ENCODE assay signal across 9 cellular contexts in the genomic region with DNA sequence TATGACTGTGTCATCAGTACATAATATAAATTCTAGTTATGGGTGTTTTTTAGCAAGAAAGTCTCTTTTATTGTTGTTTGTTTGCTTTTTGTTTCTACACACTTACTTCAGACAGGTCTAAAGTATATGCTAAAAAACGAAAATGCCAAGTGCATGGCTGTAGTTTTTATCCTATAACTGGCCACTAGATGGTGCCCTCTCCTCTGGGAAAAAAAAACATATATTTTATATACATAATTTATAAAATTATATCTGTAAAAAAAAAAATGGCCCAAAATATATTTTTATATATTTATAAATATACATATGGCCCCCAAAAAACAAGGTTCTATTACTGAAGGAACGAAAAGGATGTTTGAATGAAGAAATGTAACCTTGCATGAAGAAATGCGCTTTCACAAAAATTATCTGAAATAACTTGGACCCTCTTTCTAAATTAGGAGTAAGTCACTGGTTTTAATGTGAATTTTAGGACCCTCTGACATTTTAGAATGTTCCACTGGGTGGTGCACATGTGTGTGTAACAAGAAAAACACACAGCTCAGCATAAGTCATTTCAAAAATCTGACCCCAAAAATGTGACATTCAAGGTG.
DNase-seq lines count a peak whose midpoint lies in the region; ATAC-seq and TF ChIP-seq lines count a peak whose summit lies in the region.
"Had no signal": no experiment of that assay in that cellular context is flagged by ENCODE, and none has a peak within 500 bp of the region (broad histone marks: within the 10 kb centered on the region; RNA-seq: fewer than 3 reads in every experiment).

No MANE protein-coding gene starts in this region.

- no peak overlapping the region for H3K4me3 Mint-ChIP-seq in activated T-helper 1 cell treated with anti-CD3 and anti-CD28 coated beads, Interleukin-12 subunit alpha, Interleukin-12 subunit beta, Interleukin-2, Interleukin-4 antibody, amounts not matched to agents 30 ng/mL and 10 ng/mL and 1 ng/mL, durations not matched to agents 14 hours and 24 hours and 36 hours
- H3K4me3 Mint-ChIP-seq: CD8-positive, alpha-beta memory T cell had no signal

- TF ChIP-seq CTCF in WI38 (IDR thresholded peaks at IDR 0.05; ENCODE audit: low read depth, low read length), result peak; percentile 44; the same call in 1 of the 2 replicates
- peak; percentile 60 for TF ChIP-seq CTCF in kidney epithelial cell (IDR thresholded peaks at IDR 0.05; ENCODE audit: insufficient read depth, low read length, poor library complexity, severe bottlenecking)

- H3K27me3 Mint-ChIP-seq in activated T-helper 1 cell treated with anti-CD3 and anti-CD28 coated beads, Interleukin-12 subunit alpha, Interleukin-12 subunit beta, Interleukin-2, Interleukin-4 antibody, amounts not matched to agents 30 ng/mL and 10 ng/mL and 1 ng/mL, durations not matched to agents 14 hours and 24 hours and 36 hours (ENCODE audit: insufficient read depth), result peaks cover 13% of the 10 kb centered on the region

- ATAC-seq in HG02623 (IDR thresholded peaks at IDR 0.05; ENCODE audit: unreplicated experiment), result no peak
- ATAC-seq in HG02884 (IDR thresholded peaks at IDR 0.05; ENCODE audit: unreplicated experiment), result no peak

- H3K4me3 ChIP-seq in Jurkat, Clone E6-1 (ENCODE audit: low read length), result no peak overlapping the region
- H3K4me3 ChIP-seq in WI38 (ENCODE audit: low read depth, low read length), result no peak overlapping the region
- no peak overlapping the region for H3K4me3 ChIP-seq in kidney epithelial cell (ENCODE audit: low read depth, low read length)

- H3K9me3 Mint-ChIP-seq in activated T-helper 1 cell treated with anti-CD3 and anti-CD28 coated beads, Interleukin-12 subunit alpha, Interleukin-12 subunit beta, Interleukin-2, Interleukin-4 antibody, amounts not matched to agents 30 ng/mL and 10 ng/mL and 1 ng/mL, durations not matched to agents 14 hours and 24 hours and 36 hours, result no peaks in the 10 kb centered on the region
- H3K9me3 Mint-ChIP-seq: CD8-positive, alpha-beta memory T cell had no signal

- intact Hi-C loops in activated T-helper 1 cell treated with anti-CD3 and anti-CD28 coated beads, Interleukin-12 subunit alpha, Interleukin-12 subunit beta, Interleukin-2, Interleukin-4 antibody, amounts not matched to agents 30 ng/mL and 10 ng/mL and 1 ng/mL, durations not matched to agents 14 hours and 24 hours and 36 hours (cut with micrococcal nuclease), result loop anchor here (1.0 to 10.0 kb wide), 6 partner anchors 218 to 1029 kb away; no protein-coding TSS in a partner anchor

- DNase-seq in NCI-H1417 (lab: John Stamatoyannopoulos, UW), result peak in 2 of 3 experiments; percentile 9 to 55
- DNase-seq in NCI-H1417 treated with DMSO at 0.1 percent for 48 hours (lab: John Stamatoyannopoulos, UW), result no peak
- DNase-seq in Jurkat, Clone E6-1 (ENCODE audit: low read depth, low spot score), result peak; percentile 11
- no peak for DNase-seq in kidney epithelial cell (ENCODE audit: low read depth)
- DNase-seq in activated T-helper 1 cell treated with anti-CD3 and anti-CD28 coated beads, Interleukin-12 subunit alpha, Interleukin-12 subunit beta, Interleukin-2, Interleukin-4 antibody, amounts not matched to agents 30 ng/mL and 10 ng/mL and 1 ng/mL, durations not matched to agents 14 hours and 24 hours and 36 hours (ENCODE audit: low spot score), result no peak

- no peaks in the 10 kb centered on the region for H3K27me3 ChIP-seq in kidney epithelial cell (ENCODE audit: control insufficient read depth, insufficient read depth, low read length)

- H3K36me3 Mint-ChIP-seq in activated T-helper 1 cell treated with anti-CD3 and anti-CD28 coated beads, Interleukin-12 subunit alpha, Interleukin-12 subunit beta, Interleukin-2, Interleukin-4 antibody, amounts not matched to agents 30 ng/mL and 10 ng/mL and 1 ng/mL, durations not matched to agents 14 hours and 24 hours and 36 hours (ENCODE audit: low read depth), result no peaks in the 10 kb centered on the region
- H3K36me3 Mint-ChIP-seq: CD8-positive, alpha-beta memory T cell had no signal

- H3K4me1 Mint-ChIP-seq in activated T-helper 1 cell treated with anti-CD3 and anti-CD28 coated beads, Interleukin-12 subunit alpha, Interleukin-12 subunit beta, Interleukin-2, Interleukin-4 antibody, amounts not matched to agents 30 ng/mL and 10 ng/mL and 1 ng/mL, durations not matched to agents 14 hours and 24 hours and 36 hours (ENCODE audit: low read depth), result no peaks in the 10 kb centered on the region
- H3K4me1 Mint-ChIP-seq: CD8-positive, alpha-beta memory T cell had no signal

- no peak overlapping the region for H3K27ac Mint-ChIP-seq in activated T-helper 1 cell treated with anti-CD3 and anti-CD28 coated beads, Interleukin-12 subunit alpha, Interleukin-12 subunit beta, Interleukin-2, Interleukin-4 antibody, amounts not matched to agents 30 ng/mL and 10 ng/mL and 1 ng/mL, durations not matched to agents 14 hours and 24 hours and 36 hours
- H3K27ac Mint-ChIP-seq: CD8-positive, alpha-beta memory T cell had no signal

- no peaks in the 10 kb centered on the region for H3K36me3 ChIP-seq in kidney epithelial cell (ENCODE audit: control insufficient read depth, insufficient read depth, low read length)

Comparison
In these comparisons a context has a peak if more than half of its experiments do, and no peak if none do; other contexts are left out.
1. DNase-seq: peak in NCI-H1417 (2 of 3) and Jurkat, Clone E6-1 (single experiment); none in NCI-H1417 treated with DMSO at 0.1 percent for 48 hours (single experiment), kidney epithelial cell (single experiment) and activated T-helper 1 cell treated with anti-CD3 and anti-CD28 coated beads, Interleukin-12 subunit alpha, Interleukin-12 subunit beta, Interleukin-2, Interleukin-4 antibody, amounts not matched to agents 30 ng/mL and 10 ng/mL and 1 ng/mL, durations not matched to agents 14 hours and 24 hours and 36 hours (single experiment).